In the genomic region with DNA sequence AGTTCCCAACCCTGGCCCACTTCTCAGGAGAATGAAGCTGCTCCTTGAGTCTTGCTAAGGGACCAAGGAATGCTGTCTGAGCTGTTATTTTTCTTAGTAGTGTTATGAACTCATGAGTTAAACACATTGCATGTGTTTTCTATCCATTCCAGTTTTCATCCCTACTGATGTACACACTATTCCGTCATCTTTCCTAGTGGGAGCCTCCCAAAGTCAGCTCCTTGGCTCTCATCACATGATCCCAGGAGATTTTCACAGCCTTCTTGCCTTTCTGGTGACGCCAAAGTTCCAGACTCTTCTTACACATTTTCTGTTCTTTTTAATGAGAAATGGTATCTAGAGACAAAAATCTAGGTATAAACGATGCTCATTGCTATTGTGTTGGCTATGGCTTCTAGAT, we compare ENCODE assay signal across 21 cellular contexts. TPM values are rescaled to one million over a fixed set of nuclear protein-coding genes. Genes with fewer than 3 reads are reported as not detected.
DNase-seq lines count a peak whose midpoint lies in the region; ATAC-seq and TF ChIP-seq lines count a peak whose summit lies in the region.
"Had no signal": no experiment of that assay in that cellular context is flagged by ENCODE, and none has a peak within 500 bp of the region (broad histone marks: within the 10 kb centered on the region; RNA-seq: fewer than 3 reads in every experiment).

No MANE protein-coding gene starts in this region.

- TF ChIP-seq POLR2A in gastrocnemius medialis (IDR thresholded peaks at IDR 0.05) = no peak

- in situ Hi-C loops in gastrocnemius medialis (cut with MboI; ENCODE audit: low sequenced_read_pairs in 4 of 4) = no loop called here
- in situ Hi-C loops in HAP-1 (cut with MboI; ENCODE audit: low sequenced_read_pairs) = no loop called here

- H3K4me3 ChIP-seq in mesodermal cell (ENCODE audit: extremely low read depth, insufficient read depth, low read length, poor library complexity, severe bottlenecking) = no peak overlapping the region
- H3K4me3 ChIP-seq in gastrocnemius medialis = no peak overlapping the region
- no peak overlapping the region for H3K4me3 ChIP-seq in HAP-1
- H3K4me3 ChIP-seq: A549, BLaER1 had no signal

- no peaks in the 10 kb centered on the region for H3K36me3 Mint-ChIP-seq in endothelial cell (ENCODE audit: low read depth, unreplicated experiment)
- H3K36me3 Mint-ChIP-seq: CD14-positive monocyte; CD4-positive, alpha-beta memory T cell had no signal

- peaks cover 4% of the 10 kb centered on the region for H3K4me1 ChIP-seq in mesodermal cell (ENCODE audit: control insufficient read depth, insufficient read depth, low read length, poor library complexity, severe bottlenecking)
- peaks cover 47 to 76% of the 10 kb centered on the region in 2 donors for H3K4me1 ChIP-seq in gastrocnemius medialis
- H3K4me1 ChIP-seq in HAP-1 = no peaks in the 10 kb centered on the region
- H3K4me1 ChIP-seq: A549 had no signal

- 89 to 100% methylated on average over 1 of the region's 3 CpGs for WGBS in mesodermal cell (ENCODE audit: insufficient coverage in 2 of 2), 2 experiments

- ATAC-seq in left cardiac atrium (no peak), gastrocnemius medialis (no peak)
- ATAC-seq: A549, HepG2 had no signal

- no peaks in the 10 kb centered on the region for H3K9me3 Mint-ChIP-seq in endothelial cell (ENCODE audit: unreplicated experiment)
- H3K9me3 Mint-ChIP-seq: CD4-positive, alpha-beta memory T cell had no signal

- peaks cover 39% of the 10 kb centered on the region for H3K4me1 Mint-ChIP-seq in endothelial cell (ENCODE audit: unreplicated experiment)
- H3K4me1 Mint-ChIP-seq: CD4-positive, alpha-beta memory T cell had no signal

- peak overlapping the region; percentile 95 for H3K27ac Mint-ChIP-seq in endothelial cell (ENCODE audit: unreplicated experiment)
- H3K27ac Mint-ChIP-seq: CD14-positive monocyte; CD4-positive, alpha-beta memory T cell had no signal

- DNase-seq in cardiac septum (ENCODE audit: low spot score) (peak; percentile 22), left cardiac atrium (no peak), endothelial cell (ENCODE audit: low spot score) (no peak), gastrocnemius medialis (no peak), HAP-1 (ENCODE audit: low spot score in 2 of 2) (no peak), hypothalamus (lab: John Stamatoyannopoulos, UW) (no peak)
- DNase-seq in activated naive CD4-positive, alpha-beta T cell treated with anti-CD3 and anti-CD28 coated beads, Interleukin-2, amount 50 U/mL, for 16 hours = no peak
- DNase-seq: AML-193; CD4-positive, alpha-beta memory T cell; DMS153; DMS79; GDM1; GOT3; H7 had no signal

- no peaks in the 10 kb centered on the region for H3K27me3 ChIP-seq in gastrocnemius medialis
- H3K27me3 ChIP-seq in HAP-1 (ENCODE audit: low read depth) = no peaks in the 10 kb centered on the region
- H3K27me3 ChIP-seq: BLaER1 had no signal

- no peak overlapping the region for H3K4me3 Mint-ChIP-seq in endothelial cell (ENCODE audit: unreplicated experiment)
- H3K4me3 Mint-ChIP-seq: CD14-positive monocyte; CD4-positive, alpha-beta memory T cell had no signal

- H3K27ac ChIP-seq in mesodermal cell (ENCODE audit: low read depth, low read length, severe bottlenecking) = peak overlapping the region; percentile 62
- H3K27ac ChIP-seq in gastrocnemius medialis = peak overlapping the region; percentile 79 to 100 (median 90)
- H3K27ac ChIP-seq: 22Rv1, A549, BLaER1 had no signal

- no peaks in the 10 kb centered on the region for H3K27me3 Mint-ChIP-seq in endothelial cell (ENCODE audit: unreplicated experiment)

- H3K36me3 ChIP-seq in mesodermal cell (ENCODE audit: control insufficient read depth, insufficient read depth, low read length) (no peaks in the 10 kb centered on the region), gastrocnemius medialis (no peaks in the 10 kb centered on the region), HAP-1 (replicated peaks) (no peaks in the 10 kb centered on the region)
- H3K36me3 ChIP-seq: BLaER1 had no signal

- intact Hi-C loops in cardiac septum (cut with DNase I) (no loop called here), left cardiac atrium (cut with DNase I) (no loop called here), gastrocnemius medialis (cut with DNase I; ENCODE audit: low total_unique reads) (no loop called here)

- H3K9me3 ChIP-seq in mesodermal cell (ENCODE audit: control insufficient read depth, low read length) = no peaks in the 10 kb centered on the region
- no peaks in the 10 kb centered on the region for H3K9me3 ChIP-seq in gastrocnemius medialis
- H3K9me3 ChIP-seq in HAP-1 = no peaks in the 10 kb centered on the region
- H3K9me3 ChIP-seq: A549, BLaER1 had no signal

- no peak for TF ChIP-seq CTCF in endothelial cell (IDR thresholded peaks at IDR 0.05; ENCODE audit: unreplicated experiment)
- no peak for TF ChIP-seq CTCF in gastrocnemius medialis (IDR thresholded peaks at IDR 0.05 in 4 of 5, conservative IDR thresholded peaks at IDR 0.05 in 1 of 5)

RNA-seq across cellular contexts. Expression of a gene that starts 8.4 kb away (rescaled TPM):
- total RNA-seq in cardiac septum (163 TPM), left cardiac atrium (10 to 100 TPM; 34.7 to 54.1 TPM), endothelial cell (ENCODE audit: unreplicated experiment) (not detected), gastrocnemius medialis (100 to 1,000 TPM in 1 of 4 donors, 10 to 100 TPM in 3; 26.5 to 208 (median 69.6) TPM)
- polyA plus RNA-seq in mesodermal cell (2013, experiment 1 of 2) = not detected
- not detected for polyA plus RNA-seq in mesodermal cell (2013, experiment 2 of 2)
- total RNA-seq: CD4-positive, alpha-beta memory T cell; Daoy; H7; HepG2 had no signal
- polyA plus RNA-seq: A549; CD14-positive monocyte; CD4-positive, alpha-beta memory T cell; HepG2 had no signal

Comparison
In these comparisons a context has a peak if more than half of its experiments do, and no peak if none do; other contexts are left out.
1. RNA of a gene that starts 8.4 kb away (total RNA-seq): 163 TPM in cardiac septum (single experiment), 26.5 to 208 TPM in gastrocnemius medialis and 34.7 to 54.1 TPM in left cardiac atrium; not detected in endothelial cell (single experiment); every median in the first group is over 10 times any median in the second.